In the genomic region with DNA sequence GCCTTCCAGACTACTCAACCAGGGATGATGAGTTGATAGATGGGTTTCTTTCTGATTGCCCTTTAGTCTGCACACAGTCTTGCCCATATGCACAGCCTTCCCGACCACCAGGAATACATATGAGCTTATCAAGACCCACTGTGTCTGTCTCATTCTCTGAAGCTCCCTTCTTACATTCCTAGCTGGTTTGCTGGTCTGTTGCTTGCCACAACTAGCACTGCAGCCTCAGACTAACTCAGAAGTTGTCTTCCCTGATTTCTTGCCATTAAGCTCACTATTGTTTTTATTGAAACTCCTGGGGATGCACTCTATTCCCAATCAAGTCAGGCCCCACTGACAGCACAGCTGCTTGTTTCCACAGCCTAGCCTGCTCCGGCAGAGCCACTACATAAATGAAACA, we compare ENCODE assay signal across 23 cellular contexts.
"Had no signal": no experiment of that assay in that cellular context is flagged by ENCODE, and none has a peak within 500 bp of the region (broad histone marks: within the 10 kb centered on the region; RNA-seq: fewer than 3 reads in every experiment).

No MANE protein-coding gene starts in this region.

- H3K4me2 ChIP-seq: smooth muscle cell had no signal

- H3K27ac ChIP-seq: stomach, suprapubic skin, tibial nerve, uterus, WERI-Rb-1 had no signal

- H3K4me1 Mint-ChIP-seq: activated T-helper 17 cell treated with anti-CD3 and anti-CD28 coated beads, Interleukin-2, amount 50 U/mL, for 72 hours; memory B cell; stimulated activated memory B cell treated with anti-CD40 and anti-IgM and Interleukin-4, amounts not matched to agents 10 μg/mL and 1 μg/mL and 100 μg/mL, for 72 hours; T-cell had no signal

- H3K36me3 ChIP-seq: stomach, suprapubic skin, tibial nerve, uterus, WERI-Rb-1 had no signal

- H3K9me3 Mint-ChIP-seq: dendritic cell treated with granulocyte-macrophage colony-stimulating factor and Interleukin-4, amounts not matched to agents 40 ng/mL and 50 ng/mL, for 4 days; stimulated activated memory B cell treated with anti-CD40 and anti-IgM and Interleukin-4, amounts not matched to agents 10 μg/mL and 1 μg/mL and 100 μg/mL, for 72 hours; T-helper 2 cell treated with Interferon-gamma antibody and Interleukin-4, amounts not matched to agents 5 μg/mL and 100 μg/mL, for 36 hours had no signal

- ATAC-seq: activated T-helper 17 cell treated with anti-CD3 and anti-CD28 coated beads, Interleukin-2, amount 50 U/mL, for 72 hours; left colon; sciatic nerve; stimulated activated memory B cell treated with anti-CD40 and anti-IgM and Interleukin-4, amounts not matched to agents 10 μg/mL and 1 μg/mL and 100 μg/mL, for 72 hours; T-cell had no signal

- H3K9me3 ChIP-seq: stomach, suprapubic skin, tibial nerve, uterus had no signal

- H3K27me3 ChIP-seq: stomach, suprapubic skin, tibial nerve, uterus had no signal

- H3K27ac Mint-ChIP-seq: activated naive CD8-positive, alpha-beta T cell; activated T-cell treated with anti-CD3 and anti-CD28 coated beads, Interleukin-2, amount 50 U/mL, for 24 hours; activated T-helper 17 cell treated with anti-CD3 and anti-CD28 coated beads, Interleukin-2, amount 50 U/mL, for 72 hours; dendritic cell treated with granulocyte-macrophage colony-stimulating factor and Interleukin-4, amounts not matched to agents 40 ng/mL and 50 ng/mL, for 4 days; memory B cell; stimulated activated memory B cell treated with anti-CD40 and anti-IgM and Interleukin-4, amounts not matched to agents 10 μg/mL and 1 μg/mL and 100 μg/mL, for 72 hours; T-cell; T-helper 2 cell treated with Interferon-gamma antibody and Interleukin-4, amounts not matched to agents 5 μg/mL and 100 μg/mL, for 36 hours had no signal

- H3K27me3 Mint-ChIP-seq: dendritic cell treated with granulocyte-macrophage colony-stimulating factor and Interleukin-4, amounts not matched to agents 40 ng/mL and 50 ng/mL, for 4 days; stimulated activated memory B cell treated with anti-CD40 and anti-IgM and Interleukin-4, amounts not matched to agents 10 μg/mL and 1 μg/mL and 100 μg/mL, for 72 hours had no signal

- H3K4me1 ChIP-seq: stomach, suprapubic skin, tibial nerve, uterus had no signal

- DNase-seq: activated T-cell treated with anti-CD3 and anti-CD28 coated beads, Interleukin-2, amount 50 U/mL, for 24 hours; amniotic stem cell; effector CD4-positive, alpha-beta T cell; foreskin melanocyte; hippocampal formation; left colon; stimulated activated CD4-positive, alpha-beta T cell treated with anti-CD3 and anti-CD28 coated beads, Interleukin-15, amount 100 ng/mL, for 24 hours; stomach; T-cell; uterus; WERI-Rb-1 had no signal

- H3K4me3 Mint-ChIP-seq: activated naive CD8-positive, alpha-beta T cell; activated T-cell treated with anti-CD3 and anti-CD28 coated beads, Interleukin-2, amount 50 U/mL, for 24 hours; activated T-helper 17 cell treated with anti-CD3 and anti-CD28 coated beads, Interleukin-2, amount 50 U/mL, for 72 hours; dendritic cell treated with granulocyte-macrophage colony-stimulating factor and Interleukin-4, amounts not matched to agents 40 ng/mL and 50 ng/mL, for 4 days; memory B cell; stimulated activated memory B cell treated with anti-CD40 and anti-IgM and Interleukin-4, amounts not matched to agents 10 μg/mL and 1 μg/mL and 100 μg/mL, for 72 hours; T-cell; T-helper 2 cell treated with Interferon-gamma antibody and Interleukin-4, amounts not matched to agents 5 μg/mL and 100 μg/mL, for 36 hours had no signal

- H3K36me3 Mint-ChIP-seq: memory B cell; stimulated activated memory B cell treated with anti-CD40 and anti-IgM and Interleukin-4, amounts not matched to agents 10 μg/mL and 1 μg/mL and 100 μg/mL, for 72 hours; T-cell had no signal

- H3K4me3 ChIP-seq: smooth muscle cell, stomach, suprapubic skin, tibial nerve, uterus had no signal

- FAIRE-seq: endometrium, keratinocyte had no signal
